Comparison of ENCODE assay signal across 7 cellular contexts in the genomic region with DNA sequence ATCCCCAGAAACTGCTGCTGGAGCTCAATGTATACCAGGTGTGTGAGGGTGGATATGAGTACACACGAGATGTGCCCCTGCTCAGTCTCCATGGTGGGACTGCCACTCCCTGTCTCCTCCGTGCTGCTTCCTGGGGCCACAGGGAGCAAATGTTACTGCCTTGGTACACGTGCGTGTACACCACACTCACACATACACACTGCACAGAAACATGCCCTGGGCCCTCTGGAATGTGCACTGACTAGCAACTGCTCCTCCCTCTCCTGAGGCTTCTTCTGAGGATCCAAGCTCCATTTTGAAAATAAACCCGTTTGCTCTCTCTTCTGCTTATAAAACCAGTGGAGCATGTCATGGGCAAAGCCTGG.
DNase-seq lines count a peak whose midpoint lies in the region; ATAC-seq and TF ChIP-seq lines count a peak whose summit lies in the region.
"Not testable (repeated sequence)": the region's sequence is repeated elsewhere in the genome, so short reads cannot be mapped to it uniquely, and the experiment has no call there.

No MANE protein-coding gene starts in this region.

- in situ Hi-C loops in Panc1 (cut with HindIII; ENCODE audit: low pct_unique_long_range_greater_than_20kb, low sequenced_read_pairs) = not testable (repeated sequence)

- 88 to 94% methylated on average over 2 to 5 of the region's 5 CpGs for WGBS in body of pancreas, 2 donors
- WGBS in upper lobe of left lung, 2 donors = 83 to 100% methylated on average over 2 to 5 of the region's 5 CpGs

- not testable (repeated sequence) for H3K27me3 Mint-ChIP-seq in naive thymus-derived CD4-positive, alpha-beta T cell

- H3K36me3 Mint-ChIP-seq in naive thymus-derived CD4-positive, alpha-beta T cell = peaks cover 0 to 29% (median 13%) of the 10 kb centered on the region in 5 donors

- not testable (repeated sequence) for H3K4me1 Mint-ChIP-seq in naive thymus-derived CD4-positive, alpha-beta T cell

- H3K9me3 ChIP-seq in Panc1 (ENCODE audit: control insufficient read depth, insufficient read depth, low read depth, low read length); body of pancreas; naive thymus-derived CD4-positive, alpha-beta T cell (ENCODE audit: control insufficient read depth in 2 of 3, low read length in 3 of 3); upper lobe of left lung: not testable (repeated sequence)

- intact Hi-C loops in Panc1 (cut with micrococcal nuclease; ENCODE audit: unreplicated experiment); body of pancreas (cut with DNase I); left colon (cut with DNase I, micrococcal nuclease); naive thymus-derived CD4-positive, alpha-beta T cell (cut with micrococcal nuclease): not testable (repeated sequence)

- TF ChIP-seq EP300 in upper lobe of left lung (IDR thresholded peaks at IDR 0.05) = not testable (repeated sequence)

- POLR2A ChIA-PET in Panc1 (lab: Charles Lee); naive thymus-derived CD4-positive, alpha-beta T cell (lab: Charles Lee): not testable (repeated sequence)

- TF ChIP-seq POLR2A in body of pancreas (IDR thresholded peaks at IDR 0.05); upper lobe of left lung (IDR thresholded peaks at IDR 0.05): not testable (repeated sequence)

- not testable (repeated sequence) for H3K4me3 ChIP-seq in Panc1 (ENCODE audit: low read depth in 2 of 2, low read length in 2 of 2); body of pancreas; naive thymus-derived CD4-positive, alpha-beta T cell (ENCODE audit: low read length); upper lobe of left lung

- ATAC-seq in Panc1 (peak; percentile 33; the same call in 1 of the 2 replicates), body of pancreas (peak; percentile 33), left colon (peak; percentile 61), upper lobe of left lung (ENCODE audit: low FRiP score in 2 of 2) (peak; percentile 8)
- peak; percentile 14 for ATAC-seq in naive thymus-derived CD4-positive, alpha-beta T cell

- CTCF ChIA-PET in Panc1 (lab: Charles Lee) = not testable (repeated sequence)
- CTCF ChIA-PET in naive thymus-derived CD4-positive, alpha-beta T cell (lab: Charles Lee) = interaction anchor here (0.6 kb wide), 1 partner anchor 186 kb away, joined by 6 read pairs; no protein-coding TSS in a partner anchor

- DNase-seq in HT-29 (ENCODE audit: low spot score) = peak; percentile 14
- DNase-seq in Panc1 (ENCODE audit: low read depth, low spot score); body of pancreas; epithelial cell of prostate (ENCODE audit: low read depth, low spot score); naive thymus-derived CD4-positive, alpha-beta T cell; upper lobe of left lung: not testable (repeated sequence)
- DNase-seq in left colon = peak in 1 of 2 donors; percentile 31

- not testable (repeated sequence) for TF ChIP-seq CTCF in Panc1 (IDR thresholded peaks at IDR 0.05); body of pancreas (IDR thresholded peaks at IDR 0.05); upper lobe of left lung (IDR thresholded peaks at IDR 0.05)

- H3K4me3 Mint-ChIP-seq in naive thymus-derived CD4-positive, alpha-beta T cell = not testable (repeated sequence)

- H3K4me1 ChIP-seq in Panc1 (ENCODE audit: control insufficient read depth, insufficient read depth, low read length); body of pancreas; naive thymus-derived CD4-positive, alpha-beta T cell (ENCODE audit: control insufficient read depth in 2 of 2, insufficient read depth in 2 of 2, low read length in 2 of 2); upper lobe of left lung: not testable (repeated sequence)

- H3K27ac Mint-ChIP-seq in naive thymus-derived CD4-positive, alpha-beta T cell = not testable (repeated sequence)

- not testable (repeated sequence) for H3K27ac ChIP-seq in Panc1 (ENCODE audit: low read length); naive thymus-derived CD4-positive, alpha-beta T cell (ENCODE audit: low read depth, low read length)
- H3K27ac ChIP-seq in body of pancreas (peak overlapping the region in 3 of 4 donors; percentile 38 to 54 (median 49)), epithelial cell of prostate (peak overlapping the region; percentile 71), upper lobe of left lung (peak overlapping the region in 1 of 4 donors; percentile 23)

- not testable (repeated sequence) for H3K36me3 ChIP-seq in Panc1 (ENCODE audit: control insufficient read depth, insufficient read depth, low read length); body of pancreas (replicated peaks in 1 of 2; ENCODE audit: insufficient read depth in 1 of 2, low read depth in 2 of 2); naive thymus-derived CD4-positive, alpha-beta T cell (ENCODE audit: control insufficient read depth in 2 of 3, insufficient read depth in 3 of 3, low read length in 3 of 3)
- peaks cover 7 to 44% (median 25%) of the 10 kb centered on the region in 4 donors for H3K36me3 ChIP-seq in upper lobe of left lung

- not testable (repeated sequence) for H3K27me3 ChIP-seq in Panc1 (ENCODE audit: control insufficient read depth, insufficient read depth, low read length); body of pancreas; naive thymus-derived CD4-positive, alpha-beta T cell (ENCODE audit: control insufficient read depth in 2 of 2, insufficient read depth in 2 of 2, low read length in 2 of 2); upper lobe of left lung

- BruUV-seq in Panc1 (replicated peaks; lab: Mats Ljungman, UMichigan) = not testable (repeated sequence)

- H3K9me3 Mint-ChIP-seq in naive thymus-derived CD4-positive, alpha-beta T cell = not testable (repeated sequence)

Comparison
In these comparisons a context has a peak if more than half of its experiments do, and no peak if none do; other contexts are left out.
1. ATAC-seq: peak in every context shown above with its lines; median percentile 61 in left colon; 33 in Panc1; 33 in body of pancreas; 14 in naive thymus-derived CD4-positive, alpha-beta T cell; 8 in upper lobe of left lung.